In the genomic region with DNA sequence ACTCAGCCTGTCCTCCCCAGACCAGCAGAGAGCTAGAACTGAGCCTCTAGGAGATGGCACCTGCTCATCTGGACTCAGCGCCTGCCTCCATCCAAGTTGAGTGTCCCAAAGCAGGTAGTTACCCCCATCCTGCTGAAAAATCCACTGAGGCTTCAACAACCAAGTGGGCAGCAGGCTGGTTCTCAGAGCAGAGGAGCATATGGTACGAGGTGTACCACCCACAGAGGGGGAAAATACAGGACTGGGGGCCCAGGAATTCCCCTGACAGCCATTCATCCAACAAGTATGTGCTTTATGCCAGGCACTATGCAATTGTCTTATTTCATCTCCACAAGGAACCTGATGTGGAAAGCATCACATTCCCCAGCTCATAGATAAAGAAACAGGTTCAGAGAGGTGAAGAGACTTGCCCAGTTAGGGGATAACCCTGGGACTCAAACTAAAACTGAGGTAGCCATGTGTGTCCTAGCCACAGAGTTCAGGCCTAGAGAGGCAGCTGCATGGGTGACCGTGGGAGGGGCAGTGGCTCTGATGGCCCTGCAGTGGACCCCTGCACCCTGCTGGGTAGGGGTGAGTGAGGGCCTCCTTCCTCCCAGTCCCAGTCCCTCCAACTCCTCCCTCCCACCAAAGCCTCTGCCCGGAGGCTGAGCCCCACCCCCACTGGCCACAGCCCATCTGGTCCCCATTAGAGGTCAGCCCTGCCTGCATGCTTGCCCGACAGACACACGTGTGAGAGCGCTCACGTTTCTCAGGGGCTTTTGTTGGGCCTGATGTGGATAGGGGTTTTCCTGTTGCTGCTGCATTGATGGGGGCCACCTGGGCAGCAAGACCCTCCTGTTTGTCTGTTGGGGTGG, we compare ENCODE assay signal across 11 cellular contexts. TPM values are rescaled to one million over a fixed set of nuclear protein-coding genes. Genes with fewer than 3 reads are reported as not detected.
DNase-seq lines count a peak whose midpoint lies in the region; ATAC-seq and FAIRE-seq lines count a peak whose summit lies in the region.
"Had no signal": no experiment of that assay in that cellular context is flagged by ENCODE, and none has a peak within 500 bp of the region (broad histone marks: within the 10 kb centered on the region; RNA-seq: fewer than 3 reads in every experiment).

No MANE protein-coding gene starts in this region.

- FAIRE-seq in GM19239 (lab: Jason Lieb, UNC): peak; percentile 39
- FAIRE-seq: pancreas had no signal

- DNase-seq in A172 (ENCODE audit: low spot score) (peak; percentile 73), GM19239 (ENCODE audit: insufficient read length, low spot score) (no peak), fibroblast of gingiva (ENCODE audit: low read depth) (peak; percentile 74), SIG-M5 (lab: John Stamatoyannopoulos, UW) (no peak), NCI-H345 (lab: John Stamatoyannopoulos, UW) (no peak), NCI-H1105 treated with DMSO at 0.1 percent for 48 hours (lab: John Stamatoyannopoulos, UW) (no peak)
- DNase-seq: CD4-positive, CD25-positive, alpha-beta regulatory T cell; NCI-H2227 treated with DMSO at 0.1 percent for 48 hours had no signal

- peak; percentile 56 for ATAC-seq in HG03103 (IDR thresholded peaks at IDR 0.05; ENCODE audit: low read depth, unreplicated experiment)
- ATAC-seq in GM19324 (IDR thresholded peaks at IDR 0.05; ENCODE audit: low FRiP score, unreplicated experiment): no peak
- ATAC-seq: pancreas had no signal

RNA-seq across cellular contexts. Expression of gene PDLIM4, which starts 11.4 kb away (rescaled TPM):
- 0.05 TPM in 1 of 2 replicates, not detected in the other for total RNA-seq in A172 (2014; rRNA removed; shearing (Covaris generic))
- total RNA-seq: CD4-positive, CD25-positive, alpha-beta regulatory T cell had no signal

RNA-seq across cellular contexts. Expression of gene SLC22A4, which starts 25.3 kb away (rescaled TPM):
- 4.9 and 5.8 TPM in 2 replicates for total RNA-seq in A172 (2014; rRNA removed; shearing (Covaris generic))
- total RNA-seq: CD4-positive, CD25-positive, alpha-beta regulatory T cell had no signal

RNA-seq across cellular contexts. Expression of gene P4HA2, which starts 41.3 kb away (rescaled TPM):
- 58.7 and 71.7 TPM in 2 replicates for total RNA-seq in A172 (2014; rRNA removed; shearing (Covaris generic))
- total RNA-seq: CD4-positive, CD25-positive, alpha-beta regulatory T cell had no signal

Comparison
In these comparisons a context has a peak if more than half of its experiments do, and no peak if none do; other contexts are left out.
1. DNase-seq: peak in A172 (single experiment) and fibroblast of gingiva (single experiment); none in GM19239 (single experiment), SIG-M5 (single experiment), NCI-H345 (single experiment) and NCI-H1105 treated with DMSO at 0.1 percent for 48 hours (single experiment).